Comparison of ENCODE assay signal across 14 cellular contexts in genomic region chr9:121737481-121737931, GRCh38.
DNase-seq lines count a peak whose midpoint lies in the region; ATAC-seq and TF ChIP-seq lines count a peak whose summit lies in the region.
"Had no signal": no experiment of that assay in that cellular context is flagged by ENCODE, and none has a peak within 500 bp of the region (broad histone marks: within the 10 kb centered on the region; RNA-seq: fewer than 3 reads in every experiment).

No MANE protein-coding gene starts in this region.

- no peak overlapping the region for H3K23ac ChIP-seq in neuronal stem cell (ENCODE audit: low read depth, low read length, poor library complexity)

- no peaks in the 10 kb centered on the region for H3K36me3 Mint-ChIP-seq in type B pancreatic cell
- H3K36me3 Mint-ChIP-seq in activated CD4-positive, alpha-beta memory T cell treated with anti-CD3 and anti-CD28 coated beads, Interleukin-2, amount 10 ng/mL, durations not matched to agents 7 days and 5 days (ENCODE audit: low read depth) = no peaks in the 10 kb centered on the region
- H3K36me3 Mint-ChIP-seq: stimulated activated naive B cell treated with anti-CD40 and anti-IgM and Interleukin-4, amounts not matched to agents 10 μg/mL and 1 μg/mL and 100 μg/mL, for 72 hours had no signal

- peak overlapping the region; percentile 28 for H2BK5ac ChIP-seq in neuronal stem cell (ENCODE audit: low read length)

- no peak overlapping the region for H2BK120ac ChIP-seq in neuronal stem cell (ENCODE audit: low read depth, low read length)

- WGBS in neuronal stem cell (ENCODE audit: extremely low coverage in 2 of 2, insufficient read length in 2 of 2, insufficient replicate concordance in 1 of 2), 2 donors = no CpG with 5 or more reads among the region's 9 CpGs

- H3K4me1 ChIP-seq in OCI-LY1 (ENCODE audit: insufficient read depth, low read length, severe bottlenecking) (peaks cover 94% of the 10 kb centered on the region), duodenal mucosa (ENCODE audit: control insufficient read depth in 1 of 2, insufficient read depth in 2 of 2, low read length in 2 of 2) (peaks cover 80 to 82% of the 10 kb centered on the region in 2 donors), neuronal stem cell (ENCODE audit: control insufficient read depth in 2 of 2, insufficient read depth in 1 of 2, low read depth in 1 of 2, low read length in 2 of 2) (peaks cover 15 to 34% of the 10 kb centered on the region in 2 donors)

- H3K27me3 Mint-ChIP-seq in type B pancreatic cell = peaks cover 13% of the 10 kb centered on the region
- peaks cover 40% of the 10 kb centered on the region for H3K27me3 Mint-ChIP-seq in activated CD4-positive, alpha-beta memory T cell treated with anti-CD3 and anti-CD28 coated beads, Interleukin-2, amount 10 ng/mL, durations not matched to agents 7 days and 5 days

- H3K18ac ChIP-seq in neuronal stem cell (ENCODE audit: low read length) = peak overlapping the region; percentile 34

- no peak overlapping the region for H2BK15ac ChIP-seq in neuronal stem cell (ENCODE audit: low read length)

- H3F3A ChIP-seq in OCI-LY1 (ENCODE audit: insufficient read depth, low read length) = no peaks in the 10 kb centered on the region

- peak overlapping the region; percentile 76 for H3K27ac Mint-ChIP-seq in type B pancreatic cell
- no peak overlapping the region for H3K27ac Mint-ChIP-seq in activated CD4-positive, alpha-beta memory T cell treated with anti-CD3 and anti-CD28 coated beads, Interleukin-2, amount 10 ng/mL, durations not matched to agents 7 days and 5 days
- H3K27ac Mint-ChIP-seq: activated CD4-positive, alpha-beta T cell treated with anti-CD3 and anti-CD28 coated beads for 36 hours; stimulated activated naive B cell treated with anti-CD40 and anti-IgM and Interleukin-4, amounts not matched to agents 10 μg/mL and 1 μg/mL and 100 μg/mL, for 72 hours; T-helper 1 cell treated with Interleukin-12 subunit alpha and Interleukin-12 subunit beta and Interleukin-4 antibody, amounts not matched to agents 30 μg/mL and 1 μg/mL, for 36 hours had no signal

- no peak overlapping the region for H4K8ac ChIP-seq in neuronal stem cell (ENCODE audit: low read depth, low read length)

- H3K27me3 ChIP-seq in OCI-LY1 (ENCODE audit: insufficient read depth, low read length) (no peaks in the 10 kb centered on the region), duodenal mucosa (ENCODE audit: control insufficient read depth in 1 of 2, insufficient read depth in 2 of 2, low read length in 2 of 2) (no peaks in the 10 kb centered on the region), neuronal stem cell (ENCODE audit: control insufficient read depth in 3 of 3, insufficient read depth in 3 of 3, low read depth in 1 of 3, low read length in 3 of 3) (peaks cover 0 to 6% (median 2%) of the 10 kb centered on the region in 3 experiments)

- no peaks in the 10 kb centered on the region for H3K79me2 ChIP-seq in OCI-LY1 (ENCODE audit: insufficient read depth, low read length)

- H3K9me3 ChIP-seq in OCI-LY1 (ENCODE audit: low read length) = no peaks in the 10 kb centered on the region
- H3K9me3 ChIP-seq in duodenal mucosa (ENCODE audit: control insufficient read depth in 1 of 2, low read length in 2 of 2) = no peaks in the 10 kb centered on the region
- H3K9me3 ChIP-seq in neuronal stem cell (replicated peaks in 1 of 2; ENCODE audit: control insufficient read depth in 2 of 2, insufficient read depth in 1 of 2, low read depth in 1 of 2, low read length in 2 of 2) = no peaks in the 10 kb centered on the region

- H2BK12ac ChIP-seq in neuronal stem cell (ENCODE audit: low read length) = no peak overlapping the region

- CTCF ChIA-PET in activated CD4-positive, alpha-beta memory T cell treated with anti-CD3 and anti-CD28 coated beads, Interleukin-2, amount 10 ng/mL, durations not matched to agents 7 days and 5 days (lab: Charles Lee) = no interaction called here

- no peaks in the 10 kb centered on the region for H3K9me2 ChIP-seq in OCI-LY1 (ENCODE audit: low read depth, low read length)

- TF ChIP-seq CTCF in OCI-LY1 (IDR thresholded peaks at IDR 0.05; ENCODE audit: low read length) = no peak
- TF ChIP-seq CTCF in type B pancreatic cell (conservative IDR thresholded peaks at IDR 0.05) = no peak

- POLR2A ChIA-PET in activated CD4-positive, alpha-beta memory T cell treated with anti-CD3 and anti-CD28 coated beads, Interleukin-2, amount 10 ng/mL, durations not matched to agents 7 days and 5 days (lab: Charles Lee) = no interaction called here

- H3K14ac ChIP-seq in neuronal stem cell (ENCODE audit: low read length) = no peak overlapping the region

- H3K9me3 Mint-ChIP-seq in type B pancreatic cell = no peaks in the 10 kb centered on the region
- no peaks in the 10 kb centered on the region for H3K9me3 Mint-ChIP-seq in activated CD4-positive, alpha-beta memory T cell treated with anti-CD3 and anti-CD28 coated beads, Interleukin-2, amount 10 ng/mL, durations not matched to agents 7 days and 5 days
- H3K9me3 Mint-ChIP-seq: activated T-cell treated with anti-CD3 and anti-CD28 coated beads, Interleukin-2, amount 50 U/mL, for 4 hours; stimulated activated naive B cell treated with anti-CD40 and anti-IgM and Interleukin-4, amounts not matched to agents 10 μg/mL and 1 μg/mL and 100 μg/mL, for 72 hours; T-helper 1 cell treated with Interleukin-12 subunit alpha and Interleukin-12 subunit beta and Interleukin-4 antibody, amounts not matched to agents 30 μg/mL and 1 μg/mL, for 36 hours had no signal

- no peak overlapping the region for H4K91ac ChIP-seq in neuronal stem cell (ENCODE audit: low read depth, low read length, poor library complexity)

- peaks cover 24% of the 10 kb centered on the region for H3K79me1 ChIP-seq in neuronal stem cell (ENCODE audit: low read depth, low read length)

- H4K20me1 ChIP-seq in OCI-LY1 (ENCODE audit: insufficient read depth, low read length) = no peaks in the 10 kb centered on the region

- H3K36me3 ChIP-seq in OCI-LY1 (ENCODE audit: insufficient read depth, low read length) = no peaks in the 10 kb centered on the region
- H3K36me3 ChIP-seq in duodenal mucosa (ENCODE audit: control insufficient read depth in 1 of 2, insufficient read depth in 2 of 2, low read length in 2 of 2) = no peaks in the 10 kb centered on the region
- peaks cover 0 to 2% of the 10 kb centered on the region in 2 donors for H3K36me3 ChIP-seq in neuronal stem cell (replicated peaks in 1 of 2; ENCODE audit: control insufficient read depth in 2 of 2, insufficient read depth in 2 of 2, low read length in 2 of 2)

- peak overlapping the region; percentile 58 for H3K9ac ChIP-seq in OCI-LY1 (ENCODE audit: low read length)
- H3K9ac ChIP-seq in duodenal mucosa (ENCODE audit: low read depth in 1 of 2, low read length in 2 of 2) = peak overlapping the region; percentile 68 to 88
- H3K9ac ChIP-seq in neuronal stem cell (ENCODE audit: low read depth, low read length, poor library complexity) = no peak overlapping the region

- no peak overlapping the region for H2AK5ac ChIP-seq in neuronal stem cell (ENCODE audit: low read depth, low read length)

- no peak for ATAC-seq in GM21723 (IDR thresholded peaks at IDR 0.05; ENCODE audit: unreplicated experiment)
- ATAC-seq: activated T-cell treated with anti-CD3 and anti-CD28 coated beads, Interleukin-2, amount 50 U/mL, for 4 hours had no signal

- H3K4me3 Mint-ChIP-seq in type B pancreatic cell = no peak overlapping the region
- H3K4me3 Mint-ChIP-seq in activated CD4-positive, alpha-beta memory T cell treated with anti-CD3 and anti-CD28 coated beads, Interleukin-2, amount 10 ng/mL, durations not matched to agents 7 days and 5 days = no peak overlapping the region
- H3K4me3 Mint-ChIP-seq: activated T-cell treated with anti-CD3 and anti-CD28 coated beads, Interleukin-2, amount 50 U/mL, for 4 hours; T-helper 1 cell treated with Interleukin-12 subunit alpha and Interleukin-12 subunit beta and Interleukin-4 antibody, amounts not matched to agents 30 μg/mL and 1 μg/mL, for 36 hours had no signal

- H3K4me2 ChIP-seq in OCI-LY1 (ENCODE audit: low read length) = peak overlapping the region; percentile 67
- H3K4me2 ChIP-seq in neuronal stem cell (ENCODE audit: insufficient read depth, low read length, poor library complexity, severe bottlenecking) = no peak overlapping the region

- peak overlapping the region; percentile 93 for H3K27ac ChIP-seq in OCI-LY1 (ENCODE audit: low read depth, low read length, poor library complexity, severe bottlenecking)
- peak overlapping the region; percentile 88 for H3K27ac ChIP-seq in duodenal mucosa (ENCODE audit: low read depth, low read length)
- no peak overlapping the region for H3K27ac ChIP-seq in neuronal stem cell (replicated peaks; ENCODE audit: low read length)

- H3K4ac ChIP-seq in neuronal stem cell (ENCODE audit: low read length) = no peak overlapping the region

- DNase-seq in neuronal stem cell (ENCODE audit: low spot score) (no peak), type B pancreatic cell (ENCODE audit: extremely low spot score, unreplicated experiment) (no peak), GM03348 (ENCODE audit: low spot score) (no peak), NCI-H2196 (lab: John Stamatoyannopoulos, UW; ENCODE audit: unreplicated experiment) (no peak)
- no peak for DNase-seq in activated CD4-positive, alpha-beta memory T cell treated with anti-CD3 and anti-CD28 coated beads, Interleukin-2, amount 10 ng/mL, durations not matched to agents 7 days and 5 days
- DNase-seq: activated T-cell treated with anti-CD3 and anti-CD28 coated beads, Interleukin-2, amount 50 U/mL, for 4 hours; amygdala; MV-4-11; stimulated activated naive B cell treated with anti-CD40 and anti-IgM and Interleukin-4, amounts not matched to agents 10 μg/mL and 1 μg/mL and 100 μg/mL, for 72 hours had no signal

- peak overlapping the region; percentile 55 for H3K4me3 ChIP-seq in OCI-LY1 (ENCODE audit: low read depth, low read length, poor library complexity, severe bottlenecking)
- peak overlapping the region; percentile 59 to 73 for H3K4me3 ChIP-seq in duodenal mucosa (ENCODE audit: low read depth in 1 of 2, low read length in 2 of 2)
- no peak overlapping the region for H3K4me3 ChIP-seq in neuronal stem cell (ENCODE audit: low read length in 2 of 2)

- H2AFZ ChIP-seq in OCI-LY1 (ENCODE audit: low read length) (no peak overlapping the region), neuronal stem cell (ENCODE audit: low read length) (no peak overlapping the region)

- H3K4me1 Mint-ChIP-seq in type B pancreatic cell (ENCODE audit: unreplicated experiment) = peaks cover 70% of the 10 kb centered on the region
- H3K4me1 Mint-ChIP-seq in activated CD4-positive, alpha-beta memory T cell treated with anti-CD3 and anti-CD28 coated beads, Interleukin-2, amount 10 ng/mL, durations not matched to agents 7 days and 5 days = peaks cover 11% of the 10 kb centered on the region

Comparison
In these comparisons a context has a peak if more than half of its experiments do, and no peak if none do; other contexts are left out.
1. H3K4me3 ChIP-seq: peak in OCI-LY1 (single experiment) and duodenal mucosa (2 of 2); none in neuronal stem cell (0 of 2).